In genomic region chr5:56281489-56282163, GRCh38 we compare ENCODE assay signal across 23 cellular contexts. TPM values are rescaled to one million over a fixed set of nuclear protein-coding genes. Genes with fewer than 3 reads are reported as not detected.
DNase-seq lines count a peak whose midpoint lies in the region; ATAC-seq and TF ChIP-seq lines count a peak whose summit lies in the region.
"Had no signal": no experiment of that assay in that cellular context is flagged by ENCODE, and none has a peak within 500 bp of the region (broad histone marks: within the 10 kb centered on the region; RNA-seq: fewer than 3 reads in every experiment).

No MANE protein-coding gene starts in this region.

- no peak for TF ChIP-seq EP300 in SK-N-SH (IDR thresholded peaks at IDR 0.05; ENCODE audit: borderline replicate concordance in 1 of 2, low read depth in 1 of 2, low read length in 1 of 2)

- no peak overlapping the region for H2BK120ac ChIP-seq in mesenchymal stem cell (ENCODE audit: low read depth, low read length)

- no peak overlapping the region for H2AFZ ChIP-seq in SK-N-SH (ENCODE audit: low read depth)
- no peak overlapping the region for H2AFZ ChIP-seq in mesenchymal stem cell (ENCODE audit: low read depth, low read length)
- H2AFZ ChIP-seq: PC-9 had no signal

- no peak overlapping the region for H2BK5ac ChIP-seq in mesenchymal stem cell (ENCODE audit: low read depth, low read length, poor library complexity, severe bottlenecking)

- no peak overlapping the region for H4K91ac ChIP-seq in mesenchymal stem cell (ENCODE audit: low read length)

- H3K27ac ChIP-seq in SK-N-SH (ENCODE audit: low read depth in 2 of 2, low read length in 1 of 2) = peak overlapping the region in 1 of 2 experiments; percentile 14; a peak in 1 of 4 replicates
- no peak overlapping the region for H3K27ac ChIP-seq in mesenchymal stem cell (ENCODE audit: low read length, poor library complexity, severe bottlenecking)
- H3K27ac ChIP-seq: 22Rv1 had no signal

- no peak for TF ChIP-seq CTCF in SK-N-SH (IDR thresholded peaks at IDR 0.05)

- H3K27me3 ChIP-seq in SK-N-SH (ENCODE audit: insufficient read depth) (no peaks in the 10 kb centered on the region), mesenchymal stem cell (ENCODE audit: control insufficient read depth in 1 of 2, insufficient read depth in 1 of 2, low read length in 2 of 2) (no peaks in the 10 kb centered on the region)
- H3K27me3 ChIP-seq: BE2C had no signal

- 85% methylated on average over 5 of the region's 5 CpGs for WGBS in SK-N-SH (ENCODE audit: low lambda C conversion rate)
- WGBS in mesenchymal stem cell = 55% methylated on average over 2 of the region's 5 CpGs

- H3K18ac ChIP-seq in mesenchymal stem cell (ENCODE audit: low read depth in 1 of 2, low read length in 2 of 2) = peak overlapping the region in 1 of 2 experiments; percentile 17

- no peak overlapping the region for H3K23ac ChIP-seq in mesenchymal stem cell (ENCODE audit: low read length in 2 of 2)

- DNase-seq in SK-N-SH (no peak), amniotic epithelial cell (ENCODE audit: low read depth) (peak; percentile 34), mesenchymal stem cell (peak; percentile 37), NCI-H128 (lab: John Stamatoyannopoulos, UW; ENCODE audit: unreplicated experiment) (no peak), NAMALWA (ENCODE audit: low spot score) (no peak)
- DNase-seq: ACHN; BE2C; CD8-positive, alpha-beta memory T cell; DMS79 treated with DMSO at 0.1 percent for 48 hours; GOT3; HCEC 1CT; NCI-H1092; NCI-H1436; NCI-H187; NCI-H524; NCI-H748 treated with DMSO at 0.1 percent for 48 hours; PC-9; Right ventricle myocardium superior; RPMI8226; SW 1271 had no signal

- H3K79me1 ChIP-seq in mesenchymal stem cell (replicated peaks; ENCODE audit: low read length, poor library complexity, severe bottlenecking) = no peaks in the 10 kb centered on the region

- no peak overlapping the region for H3K4ac ChIP-seq in mesenchymal stem cell (ENCODE audit: low read depth in 1 of 2, low read length in 2 of 2)

- H3K9ac ChIP-seq in SK-N-SH = no peak overlapping the region
- no peak overlapping the region for H3K9ac ChIP-seq in mesenchymal stem cell (ENCODE audit: low read length)

- no peak overlapping the region for H3K4me3 ChIP-seq in SK-N-SH (ENCODE audit: low read depth in 2 of 2, low read length in 1 of 2)
- H3K4me3 ChIP-seq in mesenchymal stem cell (ENCODE audit: insufficient read depth in 1 of 2, low read depth in 1 of 2, low read length in 2 of 2) = no peak overlapping the region
- H3K4me3 ChIP-seq: PC-9 had no signal

- no peak for ATAC-seq in SK-N-SH treated with all-trans-retinoic acid at 6 μM for 48 hours
- ATAC-seq in GM21447 (IDR thresholded peaks at IDR 0.05; ENCODE audit: unreplicated experiment) = no peak

- H2BK15ac ChIP-seq in mesenchymal stem cell (ENCODE audit: low read depth, poor library complexity, severe bottlenecking) = no peak overlapping the region

- no peak overlapping the region for H2BK12ac ChIP-seq in mesenchymal stem cell (ENCODE audit: low read length in 2 of 2)

- no peaks in the 10 kb centered on the region for H4K20me1 ChIP-seq in SK-N-SH (ENCODE audit: insufficient read depth)

- no peak for TF ChIP-seq RAD21 in SK-N-SH (IDR thresholded peaks at IDR 0.05; ENCODE audit: low read length)

- H3K4me1 ChIP-seq in SK-N-SH (ENCODE audit: control insufficient read depth in 1 of 2, insufficient read depth in 2 of 2, low read depth in 1 of 2, low read length in 1 of 2) (peaks cover 30 to 41% of the 10 kb centered on the region in 2 experiments), mesenchymal stem cell (ENCODE audit: control insufficient read depth, insufficient read depth, low read depth, low read length) (peaks cover 19% of the 10 kb centered on the region)

- H4K8ac ChIP-seq in mesenchymal stem cell (ENCODE audit: low read length) = no peak overlapping the region

- H2AK5ac ChIP-seq in mesenchymal stem cell (ENCODE audit: low read length, severe bottlenecking) = peak overlapping the region; percentile 6

- H3K9me3 ChIP-seq in SK-N-SH = no peaks in the 10 kb centered on the region
- H3K9me3 ChIP-seq in mesenchymal stem cell (ENCODE audit: control insufficient read depth, low read length) = no peaks in the 10 kb centered on the region
- H3K9me3 ChIP-seq: BE2C had no signal

- H3K36me3 ChIP-seq in SK-N-SH (replicated peaks in 1 of 2; ENCODE audit: control insufficient read depth in 1 of 2, insufficient read depth in 2 of 2, low read length in 1 of 2) (no peaks in the 10 kb centered on the region), mesenchymal stem cell (ENCODE audit: control insufficient read depth in 1 of 2, insufficient read depth in 2 of 2, low read depth in 1 of 2, low read length in 2 of 2) (no peaks in the 10 kb centered on the region)
- H3K36me3 ChIP-seq: BE2C had no signal

- POLR2A ChIA-PET in SK-N-SH (lab: Yijun Ruan, JAX) = no interaction called here

- CTCF ChIA-PET in SK-N-SH (lab: Yijun Ruan, JAX) = interaction anchor here (0.6 to 2.8 kb wide), 4 partner anchors 11 to 216 kb away, joined by 3 to 18 read pairs (median 3); no protein-coding TSS in a partner anchor

- H3K9me2 ChIP-seq in SK-N-SH = no peaks in the 10 kb centered on the region

- H3F3A ChIP-seq in SK-N-SH (replicated peaks; ENCODE audit: insufficient read depth) = peaks cover 35% of the 10 kb centered on the region

- no peaks in the 10 kb centered on the region for H3K79me2 ChIP-seq in SK-N-SH (ENCODE audit: insufficient read depth)

- H3K4me2 ChIP-seq in SK-N-SH = no peak overlapping the region
- H3K4me2 ChIP-seq in mesenchymal stem cell (ENCODE audit: low read length, poor library complexity, severe bottlenecking) = no peak overlapping the region
- H3K4me2 ChIP-seq: PC-9 had no signal

- H3K14ac ChIP-seq in mesenchymal stem cell (ENCODE audit: low read length in 2 of 2) = no peak overlapping the region

TF ChIP-seq in SK-N-SH, 30 proteins besides CTCF, POLR2A, EP300 and RAD21:
- TF ChIP-seq SIN3A (IDR thresholded peaks at IDR 0.05; ENCODE audit: borderline replicate concordance, low read depth, low read length) = no peak
- TF ChIP-seq PBX3 (IDR thresholded peaks at IDR 0.05) = peak; percentile 5; the same call in 1 of the 2 replicates

TF ChIP-seq in SK-N-SH treated with all-trans-retinoic acid at 6 μM for 48 hours, 23 proteins besides CTCF, POLR2A, EP300 and RAD21:
- TF ChIP-seq ARNTL (CRISPR knock-in tag; IDR thresholded peaks at IDR 0.05; ENCODE audit: borderline replicate concordance, low read depth) (no peak), BACH2 (CRISPR knock-in tag; IDR thresholded peaks at IDR 0.05; ENCODE audit: borderline replicate concordance) (no peak), SNAI2 (CRISPR knock-in tag; IDR thresholded peaks at IDR 0.05) (no peak), GLIS3 (CRISPR knock-in tag; IDR thresholded peaks at IDR 0.05) (no peak), OSR1 (CRISPR knock-in tag; IDR thresholded peaks at IDR 0.05) (no peak), PPARA (CRISPR knock-in tag; IDR thresholded peaks at IDR 0.05; ENCODE audit: borderline replicate concordance) (no peak), TOX (CRISPR knock-in tag; IDR thresholded peaks at IDR 0.05; ENCODE audit: borderline replicate concordance) (no peak)

RNA-seq across cellular contexts. Expression of gene ANKRD55, which starts 48.5 kb away (rescaled TPM):
- polyA plus RNA-seq in SK-N-SH (2012; rRNA removed) = not detected in 2 replicates
- polyA plus RNA-seq in SK-N-SH (2012; cell fraction: cytosol; rRNA removed) = 0.01 and 0.03 TPM in 2 replicates
- not detected in 2 replicates for polyA plus RNA-seq in SK-N-SH (2012; cell fraction: nucleus; rRNA removed)
- polyA plus RNA-seq in mesenchymal stem cell (2013, experiment 1 of 2) = 0.91 TPM
- polyA plus RNA-seq in mesenchymal stem cell (2013, experiment 2 of 2) = 0.86 TPM
- polyA plus RNA-seq: CD8-positive, alpha-beta memory T cell had no signal

Comparison
In these comparisons a context has a peak if more than half of its experiments do, and no peak if none do; other contexts are left out.
1. DNase-seq: peak in amniotic epithelial cell (single experiment) and mesenchymal stem cell (single experiment); none in SK-N-SH (single experiment), NCI-H128 (single experiment) and NAMALWA (single experiment).